8 cellular contexts compared by ENCODE assay signal in the genomic region with DNA sequence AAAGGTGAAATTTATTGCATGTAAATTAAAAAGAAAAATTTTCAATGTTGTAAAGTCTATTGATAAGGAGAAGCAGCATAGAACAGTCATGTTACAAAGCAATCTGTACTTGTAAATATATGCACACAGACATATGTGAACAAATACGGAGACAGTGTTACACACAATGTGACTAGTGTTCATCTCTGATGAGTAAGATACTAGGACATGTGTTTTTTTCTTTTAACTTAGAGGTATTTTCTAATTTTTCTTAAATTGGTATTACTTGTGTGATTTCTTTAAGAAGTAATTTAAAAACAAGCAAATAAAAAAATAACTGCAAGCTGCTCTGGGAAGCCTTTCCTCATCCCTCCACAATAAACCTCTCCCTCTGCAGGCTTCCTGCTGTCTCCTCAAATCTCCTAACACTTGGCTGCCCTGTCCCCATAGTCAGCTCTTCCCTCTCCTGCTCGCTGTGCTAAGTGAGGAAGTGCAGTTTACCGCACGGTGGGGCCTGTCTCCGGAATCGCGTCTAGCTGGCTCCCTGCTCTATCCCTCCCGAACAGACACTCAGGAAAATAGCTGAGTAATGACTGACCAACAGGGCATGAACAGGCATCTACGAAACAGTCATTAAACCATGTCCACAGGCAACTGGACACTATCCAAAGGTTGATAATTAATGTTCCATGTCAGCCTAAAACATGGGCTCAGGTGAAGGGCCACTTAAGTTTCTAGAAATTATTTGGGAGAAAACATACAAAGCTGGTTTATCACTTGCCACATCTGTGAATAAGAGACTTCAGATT. TPM values are rescaled to one million over a fixed set of nuclear protein-coding genes. Genes with fewer than 3 reads are reported as not detected.
DNase-seq lines count a peak whose midpoint lies in the region; ATAC-seq and TF ChIP-seq lines count a peak whose summit lies in the region.

No MANE protein-coding gene starts in this region.

- no peaks in the 10 kb centered on the region for H3K4me1 Mint-ChIP-seq in stimulated activated effector memory CD8-positive, alpha-beta T cell treated with anti-CD3 and anti-CD28 coated beads, Interleukin-12 subunit alpha, Interleukin-12 subunit beta, amount 100 ng/mL, for 72 hours
- H3K4me1 Mint-ChIP-seq in CD8-positive, alpha-beta T cell (ENCODE audit: low read depth) = peaks cover 2% of the 10 kb centered on the region

- DNase-seq in EH (ENCODE audit: low read depth) (peak; percentile 95), NCI-H2227 treated with DMSO at 0.1 percent for 48 hours (lab: John Stamatoyannopoulos, UW) (peak; percentile 74), cerebellar cortex (ENCODE audit: low spot score) (peak; percentile 87), kidney epithelial cell (ENCODE audit: low read depth) (peak; percentile 85), NCI-H1436 (lab: John Stamatoyannopoulos, UW) (no peak)
- DNase-seq in stimulated activated effector memory CD8-positive, alpha-beta T cell treated with anti-CD3 and anti-CD28 coated beads, Interleukin-12 subunit alpha, Interleukin-12 subunit beta, amount 100 ng/mL, for 72 hours (ENCODE audit: low spot score in 2 of 2) = no peak
- DNase-seq in CD8-positive, alpha-beta T cell = no peak

- H3K9me3 ChIP-seq in CD8-positive, alpha-beta T cell (ENCODE audit: low read length) = no peaks in the 10 kb centered on the region

- intact Hi-C loops in CD8-positive, alpha-beta T cell (cut with DNase I, micrococcal nuclease) = no loop called here

- no peaks in the 10 kb centered on the region for H3K36me3 ChIP-seq in kidney epithelial cell (ENCODE audit: control insufficient read depth, insufficient read depth, low read length)
- no peaks in the 10 kb centered on the region for H3K36me3 ChIP-seq in CD8-positive, alpha-beta T cell (ENCODE audit: insufficient read depth, low read length)

- peaks cover 13% of the 10 kb centered on the region for H3K27me3 Mint-ChIP-seq in CD8-positive, alpha-beta T cell (ENCODE audit: low read depth)

- TF ChIP-seq CTCF in kidney epithelial cell (IDR thresholded peaks at IDR 0.05; ENCODE audit: insufficient read depth, low read length, poor library complexity, severe bottlenecking) = peak; percentile 44
- no peak for TF ChIP-seq CTCF in CD8-positive, alpha-beta T cell (IDR thresholded peaks at IDR 0.05)

- no peaks in the 10 kb centered on the region for H3K4me1 ChIP-seq in CD8-positive, alpha-beta T cell (ENCODE audit: insufficient read depth, low read length)

- no peaks in the 10 kb centered on the region for H3K27me3 ChIP-seq in kidney epithelial cell (ENCODE audit: control insufficient read depth, insufficient read depth, low read length)
- no peaks in the 10 kb centered on the region for H3K27me3 ChIP-seq in CD8-positive, alpha-beta T cell (ENCODE audit: insufficient read depth, low read length)

- ATAC-seq in stimulated activated effector memory CD8-positive, alpha-beta T cell treated with anti-CD3 and anti-CD28 coated beads, Interleukin-12 subunit alpha, Interleukin-12 subunit beta, amount 100 ng/mL, for 72 hours = no peak
- ATAC-seq in HG02840 (IDR thresholded peaks at IDR 0.05; ENCODE audit: low FRiP score, unreplicated experiment) = no peak
- no peak for ATAC-seq in CD8-positive, alpha-beta T cell

- no peaks in the 10 kb centered on the region for H3K36me3 Mint-ChIP-seq in stimulated activated effector memory CD8-positive, alpha-beta T cell treated with anti-CD3 and anti-CD28 coated beads, Interleukin-12 subunit alpha, Interleukin-12 subunit beta, amount 100 ng/mL, for 72 hours
- H3K36me3 Mint-ChIP-seq in CD8-positive, alpha-beta T cell = no peaks in the 10 kb centered on the region

- H3K4me3 Mint-ChIP-seq in stimulated activated effector memory CD8-positive, alpha-beta T cell treated with anti-CD3 and anti-CD28 coated beads, Interleukin-12 subunit alpha, Interleukin-12 subunit beta, amount 100 ng/mL, for 72 hours = no peak overlapping the region
- no peak overlapping the region for H3K4me3 Mint-ChIP-seq in CD8-positive, alpha-beta T cell

- no peaks in the 10 kb centered on the region for H3K9me3 Mint-ChIP-seq in stimulated activated effector memory CD8-positive, alpha-beta T cell treated with anti-CD3 and anti-CD28 coated beads, Interleukin-12 subunit alpha, Interleukin-12 subunit beta, amount 100 ng/mL, for 72 hours
- no peaks in the 10 kb centered on the region for H3K9me3 Mint-ChIP-seq in CD8-positive, alpha-beta T cell

- POLR2A ChIA-PET in CD8-positive, alpha-beta T cell (lab: Charles Lee) = interaction anchor here (1.2 kb wide), 1 partner anchor 8 kb away, joined by 3 read pairs; no protein-coding TSS in a partner anchor

- H3K4me3 ChIP-seq in kidney epithelial cell (ENCODE audit: low read depth, low read length) = no peak overlapping the region
- no peak overlapping the region for H3K4me3 ChIP-seq in CD8-positive, alpha-beta T cell (ENCODE audit: low read depth, low read length)

- no peak overlapping the region for H3K27ac ChIP-seq in CD8-positive, alpha-beta T cell (ENCODE audit: low read depth, low read length)

- CTCF ChIA-PET in CD8-positive, alpha-beta T cell (lab: Charles Lee) = interaction anchor here (1.6 to 3.9 kb wide), 2 partner anchors 10 to 67 kb away, joined by 4 to 35 read pairs; no protein-coding TSS in a partner anchor

- H3K27ac Mint-ChIP-seq in stimulated activated effector memory CD8-positive, alpha-beta T cell treated with anti-CD3 and anti-CD28 coated beads, Interleukin-12 subunit alpha, Interleukin-12 subunit beta, amount 100 ng/mL, for 72 hours = peak overlapping the region; percentile 48
- no peak overlapping the region for H3K27ac Mint-ChIP-seq in CD8-positive, alpha-beta T cell

RNA-seq across cellular contexts. Expression of a gene that starts 35.9 kb away (rescaled TPM):
- total RNA-seq in kidney epithelial cell = 74.3 and 75.2 TPM in 2 replicates
- under 1 TPM; 0.84 to 0.89 TPM for total RNA-seq in CD8-positive, alpha-beta T cell

RNA-seq across cellular contexts. Expression of a gene that starts 56.1 kb away (rescaled TPM):
- total RNA-seq in kidney epithelial cell = 244 and 292 TPM in 2 replicates
- total RNA-seq in CD8-positive, alpha-beta T cell = 10 to 100 TPM; 40.0 to 40.6 TPM

Comparison
In these comparisons a context has a peak if more than half of its experiments do, and no peak if none do; other contexts are left out.
1. DNase-seq: peak in EH (single experiment), NCI-H2227 treated with DMSO at 0.1 percent for 48 hours (single experiment), cerebellar cortex (single experiment) and kidney epithelial cell (single experiment); none in stimulated activated effector memory CD8-positive, alpha-beta T cell treated with anti-CD3 and anti-CD28 coated beads, Interleukin-12 subunit alpha, Interleukin-12 subunit beta, amount 100 ng/mL, for 72 hours (0 of 2), CD8-positive, alpha-beta T cell (0 of 7) and NCI-H1436 (single experiment).
2. RNA of a gene that starts 35.9 kb away (total RNA-seq): 74.3 to 75.2 TPM in kidney epithelial cell; 0.84 to 0.89 TPM in CD8-positive, alpha-beta T cell; every median in the first group is over 10 times any median in the second.